ENCODE assay signal across 8 cellular contexts in genomic region chr6:52577022-52577777, GRCh38. TPM values are rescaled to one million over a fixed set of nuclear protein-coding genes. Genes with fewer than 3 reads are reported as not detected.
DNase-seq lines count a peak whose midpoint lies in the region; ATAC-seq and TF ChIP-seq lines count a peak whose summit lies in the region.

TRAM2 (minus strand) TSS chr6:52577060; CDS start chr6:52576915, 145 bp downstream.

- no peak for TF ChIP-seq CTCF in activated CD8-positive, alpha-beta T cell treated with anti-CD3 and anti-CD28 coated beads for 36 hours (IDR thresholded peaks at IDR 0.05)

- POLR2A ChIA-PET in activated CD8-positive, alpha-beta T cell treated with anti-CD3 and anti-CD28 coated beads for 36 hours (lab: Charles Lee), result interaction anchor here (0.7 to 1.5 kb wide), 3 partner anchors 158 to 736 kb away, joined by 3 read pairs; no protein-coding TSS in a partner anchor

- no peaks in the 10 kb centered on the region for H3K9me3 Mint-ChIP-seq in activated CD8-positive, alpha-beta T cell treated with anti-CD3 and anti-CD28 coated beads for 36 hours

- no peaks in the 10 kb centered on the region for H3K36me3 Mint-ChIP-seq in activated CD8-positive, alpha-beta T cell treated with anti-CD3 and anti-CD28 coated beads for 36 hours (ENCODE audit: low read depth)

- H3K4me1 Mint-ChIP-seq in activated CD8-positive, alpha-beta T cell treated with anti-CD3 and anti-CD28 coated beads for 36 hours (ENCODE audit: low read depth), result peaks cover 31% of the 10 kb centered on the region

- intact Hi-C loops in activated CD8-positive, alpha-beta T cell treated with anti-CD3 and anti-CD28 coated beads for 36 hours (cut with micrococcal nuclease), result loop anchor here (5.0 kb wide), 2 partner anchors 40 to 160 kb away; no protein-coding TSS in a partner anchor

- peak; percentile 64 for ATAC-seq in GM18909 (IDR thresholded peaks at IDR 0.05; ENCODE audit: poor library complexity, unreplicated experiment)
- ATAC-seq in HG03139 (IDR thresholded peaks at IDR 0.05; ENCODE audit: unreplicated experiment), result peak; percentile 46
- ATAC-seq in activated CD8-positive, alpha-beta T cell treated with anti-CD3 and anti-CD28 coated beads for 36 hours, result peak; percentile 60

- no peaks in the 10 kb centered on the region for H3K27me3 Mint-ChIP-seq in activated CD8-positive, alpha-beta T cell treated with anti-CD3 and anti-CD28 coated beads for 36 hours

- H3K27ac Mint-ChIP-seq in activated CD8-positive, alpha-beta T cell treated with anti-CD3 and anti-CD28 coated beads for 36 hours, result peak within 1 kb of the TSS; percentile 73

- DNase-seq in AG20443 (ENCODE audit: low spot score) (peak; percentile 95), NCI-H748 (lab: John Stamatoyannopoulos, UW; ENCODE audit: unreplicated experiment) (peak; percentile 91), medulla oblongata (ENCODE audit: extremely low spot score) (peak; percentile 81)
- DNase-seq in activated CD8-positive, alpha-beta T cell treated with anti-CD3 and anti-CD28 coated beads for 36 hours, result peak; percentile 61
- DNase-seq in effector CD8-positive, alpha-beta T cell (lab: John Stamatoyannopoulos, UW), result peak; percentile 77
- peak; percentile 65 for DNase-seq in stimulated activated CD8-positive, alpha-beta memory T cell treated with anti-CD3 and anti-CD28 coated beads, Interleukin-12 subunit alpha, Interleukin-12 subunit beta, amount 100 ng/mL, for 1 hour (ENCODE audit: low read depth)

- CTCF ChIA-PET in activated CD8-positive, alpha-beta T cell treated with anti-CD3 and anti-CD28 coated beads for 36 hours (lab: Charles Lee), result interaction anchor here (0.6 to 6.8 kb wide), 13 partner anchors 8 to 292 kb away, joined by 3 to 46 read pairs (median 4); no protein-coding TSS in a partner anchor

- peak within 1 kb of the TSS; percentile 78 for H3K4me3 Mint-ChIP-seq in activated CD8-positive, alpha-beta T cell treated with anti-CD3 and anti-CD28 coated beads for 36 hours

RNA-seq across cellular contexts. Expression of gene TRAM2, which starts in this region (rescaled TPM):
- 1 to 10 TPM in 1 of 2 experiments, under 1 TPM in 1; 0.94 to 1.0 TPM for total RNA-seq in activated CD8-positive, alpha-beta T cell treated with anti-CD3 and anti-CD28 coated beads for 36 hours

Comparison
In these comparisons a context has a peak if more than half of its experiments do, and no peak if none do; other contexts are left out.
1. Peak in every context shown above with its lines: DNase-seq and ATAC-seq.